ENCODE assay signal across 8 cellular contexts in the genomic region with DNA sequence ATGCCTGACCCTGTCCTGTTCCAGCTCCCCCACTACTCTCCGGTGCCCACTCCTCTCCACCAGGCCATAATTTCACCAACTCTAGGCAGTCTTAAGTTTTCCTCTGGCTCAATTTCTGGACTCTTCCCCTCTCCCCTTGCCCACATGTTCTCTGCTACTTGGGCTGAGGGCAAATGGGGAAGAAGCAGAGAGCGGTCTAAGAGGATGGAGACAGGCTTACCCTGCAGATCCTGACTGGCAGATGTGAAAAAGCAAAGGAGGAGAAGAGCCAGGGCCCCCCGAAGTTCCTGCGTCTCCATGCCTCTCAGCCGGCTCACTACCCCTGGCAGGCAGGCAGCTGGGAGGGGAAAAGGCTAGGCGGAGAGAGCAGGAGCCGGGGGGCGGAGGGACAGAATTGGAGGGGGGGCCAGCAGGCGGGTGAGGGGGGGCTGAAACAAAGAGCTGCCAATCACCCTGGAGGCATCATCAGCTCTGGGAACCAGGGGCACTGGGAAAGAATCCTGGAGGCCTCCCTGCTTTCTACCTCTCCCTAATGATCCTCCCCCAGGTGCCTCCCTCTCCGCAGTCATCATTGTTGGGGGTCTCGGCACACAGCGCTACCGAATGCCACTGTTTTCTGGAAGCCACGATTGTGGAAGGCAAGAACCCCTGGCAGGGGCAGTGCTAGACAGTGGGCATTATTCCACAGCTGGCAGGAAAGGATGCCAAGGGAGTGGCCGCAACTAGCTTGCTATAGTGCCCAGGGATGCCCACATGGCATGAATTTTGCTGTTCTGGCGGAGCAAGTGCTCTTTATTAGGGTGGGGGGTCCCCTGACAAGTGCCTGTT. TPM values are rescaled to one million over a fixed set of nuclear protein-coding genes. Genes with fewer than 3 reads are reported as not detected.
A peak's percentile ranks its signal among the peaks of the same experiment; 100 is the strongest.
DNase-seq lines count a peak whose midpoint lies in the region; ATAC-seq and TF ChIP-seq lines count a peak whose summit lies in the region.

Gene THBS3 (minus strand): TSS at position 320 of the 828 bp plus-strand sequence. CDS start 21 bp downstream, at position 299.

- 18 to 22% (median 20%) methylated on average over 15 to 16 of the region's 16 CpGs for WGBS in psoas muscle, 3 donors

- H3K4me1 ChIP-seq in right atrium auricular region (peaks cover 0 to 36% of the 10 kb centered on the region in 2 donors), psoas muscle (peaks cover 21% of the 10 kb centered on the region)

- H3K27me3 ChIP-seq in right atrium auricular region (no peaks in the 10 kb centered on the region), psoas muscle (ENCODE audit: insufficient read depth in 3 of 3, low read length in 2 of 3) (no peaks in the 10 kb centered on the region)

- DNase-seq in Daoy (ENCODE audit: low read depth): peak; percentile 38
- peak; percentile 93 for DNase-seq in NCI-H1694 (lab: John Stamatoyannopoulos, UW)
- peak; percentile 12 for DNase-seq in amniotic epithelial cell (ENCODE audit: low read depth)
- DNase-seq in right atrium auricular region (ENCODE audit: low spot score): no peak
- DNase-seq in psoas muscle: peak; percentile 47 to 76
- no peak for DNase-seq in activated effector memory CD4-positive, alpha-beta T cell treated with anti-CD3 and anti-CD28 coated beads, Interleukin-2, amount 50 U/mL, for 16 hours
- no peak for DNase-seq in NOMO-1 treated with DMSO at 0.1 percent for 48 hours (lab: John Stamatoyannopoulos, UW; ENCODE audit: unreplicated experiment)

- peak within 1 kb of the TSS; percentile 79 for H3K4me3 ChIP-seq in right atrium auricular region
- H3K4me3 ChIP-seq in psoas muscle: peak within 1 kb of the TSS; percentile 100

- H3K9me3 ChIP-seq in right atrium auricular region (no peaks in the 10 kb centered on the region), psoas muscle (no peaks in the 10 kb centered on the region)

- TF ChIP-seq CTCF in right atrium auricular region (IDR thresholded peaks at IDR 0.05): no peak
- TF ChIP-seq CTCF in psoas muscle (IDR thresholded peaks at IDR 0.05): no peak

- peak within 1 kb of the TSS; percentile 99 to 100 for H3K27ac ChIP-seq in right atrium auricular region
- H3K27ac ChIP-seq in psoas muscle: peak within 1 kb of the TSS; percentile 99

- H3K36me3 ChIP-seq in right atrium auricular region (peaks cover 10% of the 10 kb centered on the region), psoas muscle (ENCODE audit: insufficient read depth in 1 of 2, low read depth in 1 of 2) (peaks cover 3 to 21% of the 10 kb centered on the region in 2 donors)

- intact Hi-C loops in psoas muscle (cut with DNase I): no loop called here

- ATAC-seq in psoas muscle: peak in 3 of 4 donors; percentile 3 to 19 (median 10)
- no peak for ATAC-seq in HG03442 (IDR thresholded peaks at IDR 0.05; ENCODE audit: unreplicated experiment)

RNA-seq across cellular contexts. Expression of gene THBS3, which starts in this region (rescaled TPM):
- 2.9 and 3.2 TPM in 2 replicates for total RNA-seq in Daoy (2014; rRNA removed; shearing (Covaris generic))
- total RNA-seq in right atrium auricular region (10 to 100 TPM; 10.9 to 11.2 TPM), psoas muscle (1 to 10 TPM; 3.1 to 8.1 (median 4.5) TPM)
- 1 to 10 TPM; 2.8 to 3.5 (median 2.8) TPM for polyA plus RNA-seq in psoas muscle

Comparison
In these comparisons a context has a peak if more than half of its experiments do, and no peak if none do; other contexts are left out.
1. DNase-seq: peak in Daoy (single experiment), NCI-H1694 (single experiment), amniotic epithelial cell (single experiment) and psoas muscle (2 of 2); none in right atrium auricular region (single experiment), activated effector memory CD4-positive, alpha-beta T cell treated with anti-CD3 and anti-CD28 coated beads, Interleukin-2, amount 50 U/mL, for 16 hours (single experiment) and NOMO-1 treated with DMSO at 0.1 percent for 48 hours (single experiment).